ENCODE assay signal across 15 cellular contexts in genomic region chr6:40425192-40425919, GRCh38.
DNase-seq lines count a peak whose midpoint lies in the region; ATAC-seq and TF ChIP-seq lines count a peak whose summit lies in the region.
"Had no signal": no experiment of that assay in that cellular context is flagged by ENCODE, and none has a peak within 500 bp of the region (broad histone marks: within the 10 kb centered on the region; RNA-seq: fewer than 3 reads in every experiment).

No MANE protein-coding gene starts in this region.

- DNase-seq in COR-L47 (lab: John Stamatoyannopoulos, UW) (peak; percentile 80), NCI-H2029 treated with DMSO at 0.1 percent for 48 hours (lab: John Stamatoyannopoulos, UW) (peak; percentile 36), HUDEP-2 (lab: John Stamatoyannopoulos, UW; ENCODE audit: unreplicated experiment in 76 of 76) (no peak), LoVo (ENCODE audit: low spot score) (no peak)
- no peak for DNase-seq in activated effector memory CD4-positive, alpha-beta T cell treated with Interleukin-2 at 50 U/mL for 16 hours
- DNase-seq: activated CD4-positive, alpha-beta memory T cell treated with anti-CD3 and anti-CD28 coated beads for 36 hours; GDM1; NCI-H1436; PC-9; stimulated activated naive CD4-positive, alpha-beta T cell treated with Interleukin-2 at 50 U/mL for 16 hours; T-helper 9 cell had no signal

- H3F3A ChIP-seq in neural cell (ENCODE audit: insufficient read depth, low read length, poor library complexity, severe bottlenecking) = no peaks in the 10 kb centered on the region

- peak overlapping the region; percentile 39 for H3K9ac ChIP-seq in neural cell (ENCODE audit: low read length)

- H3K27me3 Mint-ChIP-seq in brain = peaks cover 5% of the 10 kb centered on the region
- H3K27me3 Mint-ChIP-seq: activated CD4-positive, alpha-beta memory T cell treated with anti-CD3 and anti-CD28 coated beads for 36 hours had no signal

- peak overlapping the region in 2 of 5 experiments; percentile 45 to 65 for H3K4me3 Mint-ChIP-seq in brain
- H3K4me3 Mint-ChIP-seq: activated CD4-positive, alpha-beta memory T cell treated with anti-CD3 and anti-CD28 coated beads for 36 hours had no signal

- no peak overlapping the region for H2AFZ ChIP-seq in neural cell (ENCODE audit: low read depth, low read length)
- H2AFZ ChIP-seq: PC-9 had no signal

- no peaks in the 10 kb centered on the region for H3K36me3 Mint-ChIP-seq in brain
- H3K36me3 Mint-ChIP-seq: activated CD4-positive, alpha-beta memory T cell treated with anti-CD3 and anti-CD28 coated beads for 36 hours had no signal

- H3K9me3 Mint-ChIP-seq in brain = no peaks in the 10 kb centered on the region
- H3K9me3 Mint-ChIP-seq: activated CD4-positive, alpha-beta memory T cell treated with anti-CD3 and anti-CD28 coated beads for 36 hours had no signal

- TF ChIP-seq RAD21 in neural cell (conservative IDR thresholded peaks at IDR 0.05) = no peak

- no peaks in the 10 kb centered on the region for H4K20me1 ChIP-seq in neural cell (ENCODE audit: insufficient read depth)

- H3K4me1 Mint-ChIP-seq in brain = peaks cover 30% of the 10 kb centered on the region

- H3K27ac Mint-ChIP-seq in brain = peak overlapping the region; percentile 78 to 99 (median 96)
- H3K27ac Mint-ChIP-seq: activated CD4-positive, alpha-beta memory T cell treated with anti-CD3 and anti-CD28 coated beads for 36 hours had no signal

- H3K9me3 ChIP-seq in neural cell (ENCODE audit: low read length) = no peaks in the 10 kb centered on the region

- no peak overlapping the region for H3K4me2 ChIP-seq in neural cell (ENCODE audit: low read length)
- H3K4me2 ChIP-seq: PC-9 had no signal

- TF ChIP-seq EP300 in neural cell (conservative IDR thresholded peaks at IDR 0.05; ENCODE audit: poor library complexity, severe bottlenecking) = peak; percentile 90

- H3K4me3 ChIP-seq in neural cell (ENCODE audit: low read length) = peak overlapping the region; percentile 43
- H3K4me3 ChIP-seq: cardiac muscle cell, PC-9 had no signal

- H3K79me2 ChIP-seq in neural cell (replicated peaks; ENCODE audit: insufficient read depth, low read length) = no peaks in the 10 kb centered on the region

- peak overlapping the region; percentile 64 for H3K27ac ChIP-seq in neural cell (ENCODE audit: low read length)
- H3K27ac ChIP-seq: cardiac muscle cell, PC-9 had no signal

- no peaks in the 10 kb centered on the region for H3K27me3 ChIP-seq in neural cell (ENCODE audit: insufficient read depth, low read depth, low read length)

- ATAC-seq in GM21367 (IDR thresholded peaks at IDR 0.05; ENCODE audit: unreplicated experiment) = no peak

- H3K36me3 ChIP-seq in neural cell (ENCODE audit: insufficient read depth, low read length) = no peaks in the 10 kb centered on the region
- H3K36me3 ChIP-seq: cardiac muscle cell had no signal

- no peaks in the 10 kb centered on the region for H3K9me2 ChIP-seq in neural cell (ENCODE audit: insufficient read depth, low read length)

- no peak for TF ChIP-seq CTCF in brain (conservative IDR thresholded peaks at IDR 0.05)
- no peak for TF ChIP-seq CTCF in neural cell (IDR thresholded peaks at IDR 0.05; ENCODE audit: poor library complexity, severe bottlenecking)

TF ChIP-seq in neural cell, 6 proteins besides CTCF, POLR2A, EP300 and RAD21:
- peak; percentile 46 for TF ChIP-seq REST (IDR thresholded peaks at IDR 0.05; ENCODE audit: borderline replicate concordance)
- no peak for TF ChIP-seq SMC3 (conservative IDR thresholded peaks at IDR 0.05; ENCODE audit: poor library complexity)
- peak; percentile 73 for TF ChIP-seq POLR2AphosphoS5 (IDR thresholded peaks at IDR 0.05)
- TF ChIP-seq MXI1 (conservative IDR thresholded peaks at IDR 0.05; ENCODE audit: poor library complexity, severe bottlenecking) = peak; percentile 49

Comparison
In these comparisons a context has a peak if more than half of its experiments do, and no peak if none do; other contexts are left out.
1. DNase-seq: peak in COR-L47 (single experiment) and NCI-H2029 treated with DMSO at 0.1 percent for 48 hours (single experiment); none in HUDEP-2 (0 of 76), LoVo (single experiment) and activated effector memory CD4-positive, alpha-beta T cell treated with Interleukin-2 at 50 U/mL for 16 hours (single experiment).